In the genomic region with DNA sequence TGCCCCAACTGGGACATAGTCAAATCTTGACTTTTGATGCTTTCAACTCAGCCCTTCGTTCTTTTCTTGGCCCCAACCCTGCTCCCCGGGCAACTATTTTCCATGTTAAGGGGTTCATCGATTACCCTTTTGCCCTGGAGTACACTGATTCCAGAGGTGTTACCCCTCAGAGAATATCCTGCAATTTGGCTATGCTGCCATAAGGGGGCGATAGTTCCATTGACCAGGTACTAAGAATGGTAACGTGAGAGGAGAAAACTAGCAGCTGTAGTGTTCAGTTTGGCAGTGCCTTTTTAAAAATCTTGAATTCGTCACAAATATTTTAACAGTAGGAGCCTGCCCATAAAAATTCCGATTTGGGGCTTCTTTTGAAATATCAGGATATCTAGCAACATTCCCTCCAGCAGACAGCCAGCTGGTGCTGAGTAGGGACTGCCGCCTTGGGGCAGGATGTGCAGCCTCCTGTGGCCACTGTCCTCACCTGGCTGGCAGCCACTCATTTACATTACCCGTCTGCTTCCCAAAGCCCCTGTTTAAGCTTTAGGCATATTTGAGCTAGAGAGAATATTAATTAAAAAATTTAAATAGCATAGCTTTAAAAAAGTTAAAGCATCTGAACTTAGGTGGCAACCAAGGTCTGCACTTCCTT, we compare ENCODE assay signal across 10 cellular contexts.
DNase-seq lines count a peak whose midpoint lies in the region; ATAC-seq, FAIRE-seq and TF ChIP-seq lines count a peak whose summit lies in the region.
"Had no signal": no experiment of that assay in that cellular context is flagged by ENCODE, and none has a peak within 500 bp of the region (broad histone marks: within the 10 kb centered on the region; RNA-seq: fewer than 3 reads in every experiment).

No MANE protein-coding gene starts in this region.

- H3K4me1 ChIP-seq in A549, result no peaks in the 10 kb centered on the region

- POLR2A ChIA-PET in A549 (lab: Yijun Ruan, JAX), result no interaction called here

- ATAC-seq in A549, result no peak; a peak in 1 of 6 replicates
- no peak for ATAC-seq in GM18867 (IDR thresholded peaks at IDR 0.05; ENCODE audit: unreplicated experiment)
- no peak for ATAC-seq in HG02623 (IDR thresholded peaks at IDR 0.05; ENCODE audit: unreplicated experiment)

- TF ChIP-seq CTCF in A549 (IDR thresholded peaks at IDR 0.05) (0 out of 3 replicates have a peak, but pooled peaks have one; percentile 15), GM10266 (IDR thresholded peaks at IDR 0.05; ENCODE audit: control insufficient read depth, insufficient read depth, low read depth, missing control alignments) (peak; percentile 39), fibroblast of mammary gland (conservative IDR thresholded peaks at IDR 0.05; ENCODE audit: control insufficient read depth, insufficient read depth, low read depth, low read length) (peak; percentile 52)

- TF ChIP-seq POLR2A in A549 (IDR thresholded peaks at IDR 0.05; ENCODE audit: low read length), result no peak

- H3K27ac ChIP-seq in A549, result no peak overlapping the region

- no peak for FAIRE-seq in A549 (lab: Jason Lieb, UNC)
- FAIRE-seq: G401.6 had no signal

- H3K4me3 ChIP-seq in A549 (no peak overlapping the region), fibroblast of mammary gland (ENCODE audit: control insufficient read depth, low read depth, low read length) (no peak overlapping the region)

- CTCF ChIA-PET in A549 (lab: Yijun Ruan, JAX), result interaction anchor here (1.2 kb wide), 1 partner anchor 23 kb away, joined by 7 read pairs; no protein-coding TSS in a partner anchor

- DNase-seq in A549 (ENCODE audit: low read depth in 1 of 2, low spot score in 1 of 2) (peak; percentile 4 to 9), GM10266 (ENCODE audit: extremely low spot score) (peak; percentile 28), NCI-H82 treated with DMSO at 0.1 percent for 48 hours (lab: John Stamatoyannopoulos, UW; ENCODE audit: unreplicated experiment) (peak; percentile 29), fibroblast of mammary gland (ENCODE audit: low read depth) (peak; percentile 26), AG08395 (ENCODE audit: low spot score) (no peak), NCI-H345 treated with DMSO at 0.1 percent for 48 hours (lab: John Stamatoyannopoulos, UW; ENCODE audit: unreplicated experiment) (no peak)
- DNase-seq: NCI-H1048 had no signal

- no peak overlapping the region for H3K4me2 ChIP-seq in A549

- no peak for TF ChIP-seq EP300 in A549 (IDR thresholded peaks at IDR 0.05)

- 14% methylated on average over 9 of the region's 9 CpGs for WGBS in A549 (ENCODE audit: missing lambda C conversion rate)

- H3K9me3 ChIP-seq in A549, result no peaks in the 10 kb centered on the region

- no peak for TF ChIP-seq RAD21 in A549 (conservative IDR thresholded peaks at IDR 0.05 in 1 of 2, IDR thresholded peaks at IDR 0.05 in 1 of 2)

TF ChIP-seq in A549, 52 proteins besides CTCF, POLR2A, EP300 and RAD21:
- no peak for TF ChIP-seq BHLHE40 (IDR thresholded peaks at IDR 0.05; ENCODE audit: low read depth, low read length)
- TF ChIP-seq, protein P1, sequence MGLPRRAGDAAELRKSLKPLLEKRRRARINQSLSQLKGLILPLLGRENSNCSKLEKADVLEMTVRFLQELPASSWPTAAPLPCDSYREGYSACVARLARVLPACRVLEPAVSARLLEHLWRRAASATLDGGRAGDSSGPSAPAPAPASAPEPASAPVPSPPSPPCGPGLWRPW (IDR thresholded peaks at IDR 0.05), result no peak
- no peak for TF ChIP-seq TP53 (CRISPR knock-in tag; IDR thresholded peaks at IDR 0.05)
- no peak for TF ChIP-seq GATA3 (IDR thresholded peaks at IDR 0.05; ENCODE audit: borderline replicate concordance)
- TF ChIP-seq CHD2 (IDR thresholded peaks at IDR 0.05; ENCODE audit: low read length, partially characterized antibody), result no peak
- TF ChIP-seq FOXS1 (CRISPR knock-in tag; IDR thresholded peaks at IDR 0.05), result no peak
- no peak for TF ChIP-seq PBX3 (IDR thresholded peaks at IDR 0.05)
- TF ChIP-seq RNF2 (IDR thresholded peaks at IDR 0.05; ENCODE audit: borderline replicate concordance, low read depth), result no peak
- TF ChIP-seq SREBF2 (IDR thresholded peaks at IDR 0.05), result no peak
- TF ChIP-seq CHD4 (IDR thresholded peaks at IDR 0.05; ENCODE audit: borderline replicate concordance), result no peak
- TF ChIP-seq PHF8 (IDR thresholded peaks at IDR 0.05; ENCODE audit: borderline replicate concordance, low read depth), result no peak
- TF ChIP-seq, protein P2, sequence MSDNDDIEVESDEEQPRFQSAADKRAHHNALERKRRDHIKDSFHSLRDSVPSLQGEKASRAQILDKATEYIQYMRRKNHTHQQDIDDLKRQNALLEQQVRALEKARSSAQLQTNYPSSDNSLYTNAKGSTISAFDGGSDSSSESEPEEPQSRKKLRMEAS (IDR thresholded peaks at IDR 0.05), result no peak
- TF ChIP-seq, protein P3, sequence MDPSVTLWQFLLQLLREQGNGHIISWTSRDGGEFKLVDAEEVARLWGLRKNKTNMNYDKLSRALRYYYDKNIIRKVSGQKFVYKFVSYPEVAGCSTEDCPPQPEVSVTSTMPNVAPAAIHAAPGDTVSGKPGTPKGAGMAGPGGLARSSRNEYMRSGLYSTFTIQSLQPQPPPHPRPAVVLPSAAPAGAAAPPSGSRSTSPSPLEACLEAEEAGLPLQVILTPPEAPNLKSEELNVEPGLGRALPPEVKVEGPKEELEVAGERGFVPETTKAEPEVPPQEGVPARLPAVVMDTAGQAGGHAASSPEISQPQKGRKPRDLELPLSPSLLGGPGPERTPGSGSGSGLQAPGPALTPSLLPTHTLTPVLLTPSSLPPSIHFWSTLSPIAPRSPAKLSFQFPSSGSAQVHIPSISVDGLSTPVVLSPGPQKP (IDR thresholded peaks at IDR 0.05; ENCODE audit: low read depth, low read length), result no peak
- TF ChIP-seq TFCP2L1 (CRISPR knock-in tag; IDR thresholded peaks at IDR 0.05), result no peak
- no peak for TF ChIP-seq CBX8 (IDR thresholded peaks at IDR 0.05)
- TF ChIP-seq, protein P4, sequence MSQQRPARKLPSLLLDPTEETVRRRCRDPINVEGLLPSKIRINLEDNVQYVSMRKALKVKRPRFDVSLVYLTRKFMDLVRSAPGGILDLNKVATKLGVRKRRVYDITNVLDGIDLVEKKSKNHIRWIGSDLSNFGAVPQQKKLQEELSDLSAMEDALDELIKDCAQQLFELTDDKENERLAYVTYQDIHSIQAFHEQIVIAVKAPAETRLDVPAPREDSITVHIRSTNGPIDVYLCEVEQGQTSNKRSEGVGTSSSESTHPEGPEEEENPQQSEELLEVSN (IDR thresholded peaks at IDR 0.05; ENCODE audit: borderline replicate concordance, low read depth), result no peak

Comparison
In these comparisons a context has a peak if more than half of its experiments do, and no peak if none do; other contexts are left out.
1. DNase-seq: peak in A549 (2 of 2), GM10266 (single experiment), NCI-H82 treated with DMSO at 0.1 percent for 48 hours (single experiment) and fibroblast of mammary gland (single experiment); none in AG08395 (single experiment) and NCI-H345 treated with DMSO at 0.1 percent for 48 hours (single experiment).
2. Peak in every context shown above with its lines, with median percentiles within 50 percentile points of each other: CTCF ChIP-seq.